Comparison of ENCODE assay signal across 8 cellular contexts in genomic region chrX:118536687-118537461, GRCh38. TPM values are rescaled to one million over a fixed set of nuclear protein-coding genes. Genes with fewer than 3 reads are reported as not detected.
A peak's percentile ranks its signal among the peaks of the same experiment; 100 is the strongest.
DNase-seq lines count a peak whose midpoint lies in the region; ATAC-seq and TF ChIP-seq lines count a peak whose summit lies in the region.

No MANE protein-coding gene starts in this region.

- no peaks in the 10 kb centered on the region for H3K36me3 ChIP-seq in psoas muscle (ENCODE audit: insufficient read depth in 1 of 2, low read depth in 1 of 2)

- H3K27ac ChIP-seq in psoas muscle, result no peak overlapping the region

- TF ChIP-seq CTCF in HFF-Myc (IDR thresholded peaks at IDR 0.05; ENCODE audit: low read depth, low read length, missing control alignments) (peak; percentile 46), psoas muscle (IDR thresholded peaks at IDR 0.05) (no peak)

- 28 to 41% (median 34%) methylated on average over 6 of the region's 6 CpGs for WGBS in psoas muscle, 3 donors

- intact Hi-C loops in psoas muscle (cut with DNase I), result no loop called here

- H3K4me3 ChIP-seq in HFF-Myc (replicated peaks; ENCODE audit: low read depth, low read length) (no peak overlapping the region), psoas muscle (no peak overlapping the region)

- no peaks in the 10 kb centered on the region for H3K9me3 ChIP-seq in psoas muscle

- no peak for ATAC-seq in psoas muscle

- DNase-seq in activated CD8-positive, alpha-beta memory T cell treated with anti-CD3 and anti-CD28 coated beads, Interleukin-2, amount 50 U/mL, for 4 hours, result peak; percentile 31
- no peak for DNase-seq in activated CD8-positive, alpha-beta memory T cell treated with anti-CD3 and anti-CD28 coated beads, Interleukin-2, amount 50 U/mL, for 48 hours
- no peak for DNase-seq in HFF-Myc (ENCODE audit: extremely low read depth, low read depth)
- peak; percentile 30 for DNase-seq in MV-4-11 (lab: John Stamatoyannopoulos, UW)
- peak; percentile 24 for DNase-seq in activated T-cell treated with anti-CD3 and anti-CD28 coated beads for 1 hour (ENCODE audit: low read depth)
- DNase-seq in foreskin melanocyte, result peak; percentile 25
- peak in 2 of 3 experiments; percentile 15 to 22 for DNase-seq in stimulated activated CD4-positive, alpha-beta T cell treated with anti-CD3 and anti-CD28 coated beads, TNF-alpha, amount 100 ng/mL, for 24 hours (ENCODE audit: low read depth in 3 of 3)
- DNase-seq in psoas muscle, result no peak

- no peaks in the 10 kb centered on the region for H3K4me1 ChIP-seq in psoas muscle

- no peaks in the 10 kb centered on the region for H3K27me3 ChIP-seq in psoas muscle (ENCODE audit: insufficient read depth in 3 of 3, low read length in 2 of 3)

RNA-seq across cellular contexts. Expression of gene DOCK11, which starts 41.3 kb away (rescaled TPM):
- 1 to 10 TPM; 1.6 to 4.4 (median 2.2) TPM for total RNA-seq in psoas muscle
- polyA plus RNA-seq in psoas muscle, result 1 to 10 TPM; 1.6 to 2.0 (median 1.9) TPM

Comparison
In these comparisons a context has a peak if more than half of its experiments do, and no peak if none do; other contexts are left out.
1. DNase-seq: peak in activated CD8-positive, alpha-beta memory T cell treated with anti-CD3 and anti-CD28 coated beads, Interleukin-2, amount 50 U/mL, for 4 hours (single experiment), MV-4-11 (single experiment), activated T-cell treated with anti-CD3 and anti-CD28 coated beads for 1 hour (single experiment), foreskin melanocyte (single experiment) and stimulated activated CD4-positive, alpha-beta T cell treated with anti-CD3 and anti-CD28 coated beads, TNF-alpha, amount 100 ng/mL, for 24 hours (2 of 3); none in activated CD8-positive, alpha-beta memory T cell treated with anti-CD3 and anti-CD28 coated beads, Interleukin-2, amount 50 U/mL, for 48 hours (single experiment), HFF-Myc (single experiment) and psoas muscle (0 of 2).